In the genomic region with DNA sequence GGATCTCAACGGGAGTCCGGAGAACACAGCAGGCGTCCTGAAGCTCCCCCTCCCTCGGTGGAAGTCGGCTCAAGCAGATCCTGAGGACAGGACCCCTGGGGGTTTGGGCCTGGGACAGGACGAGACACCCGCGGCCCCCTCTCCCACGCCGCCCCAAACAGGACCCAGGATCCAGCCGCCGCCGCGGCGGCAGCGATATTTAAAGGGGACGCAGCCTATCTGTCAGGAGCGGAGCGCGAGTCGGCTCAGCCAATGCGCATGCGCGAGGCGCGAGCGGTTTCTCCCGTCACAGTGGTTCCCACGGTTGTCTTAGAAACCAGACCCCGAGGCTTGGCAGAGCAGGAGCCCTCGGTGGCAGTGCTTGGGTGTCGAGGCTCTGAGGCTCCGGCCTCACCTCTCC, we compare ENCODE assay signal across 8 cellular contexts.
DNase-seq lines count a peak whose midpoint lies in the region; ATAC-seq and TF ChIP-seq lines count a peak whose summit lies in the region.
"Not testable (repeated sequence)": the region's sequence is repeated elsewhere in the genome, so short reads cannot be mapped to it uniquely, and the experiment has no call there.

No MANE protein-coding gene starts in this region.

- not testable (repeated sequence) for H3K4me3 Mint-ChIP-seq in activated naive CD8-positive, alpha-beta T cell treated with anti-CD3 and anti-CD28 coated beads, Interleukin-2, amount 10 ng/mL, durations not matched to agents 7 days and 5 days

- not testable (repeated sequence) for H2BK20ac ChIP-seq in IMR-90 (ENCODE audit: low read depth, low read length)

- H3K14ac ChIP-seq in IMR-90 (replicated peaks; ENCODE audit: low read depth, low read length): not testable (repeated sequence)

- H3K9ac ChIP-seq in IMR-90 (ENCODE audit: low read depth, low read length): not testable (repeated sequence)

- H4K20me1 ChIP-seq in IMR-90 (ENCODE audit: insufficient read depth, low read length): not testable (repeated sequence)

- H3K23ac ChIP-seq in IMR-90 (ENCODE audit: low read depth, low read length): not testable (repeated sequence)

- not testable (repeated sequence) for H3K9me3 Mint-ChIP-seq in activated naive CD8-positive, alpha-beta T cell treated with anti-CD3 and anti-CD28 coated beads, Interleukin-2, amount 10 ng/mL, durations not matched to agents 7 days and 5 days

- not testable (repeated sequence) for H2BK120ac ChIP-seq in IMR-90 (ENCODE audit: low read depth, low read length)

- not testable (repeated sequence) for H3K4me2 ChIP-seq in IMR-90 (ENCODE audit: low read depth, low read length)

- not testable (repeated sequence) for H4K5ac ChIP-seq in IMR-90 (ENCODE audit: low read depth, low read length)

- not testable (repeated sequence) for TF ChIP-seq CTCF in IMR-90 (conservative IDR thresholded peaks at IDR 0.05; ENCODE audit: low read depth, low read length)

- not testable (repeated sequence) for DNase-seq in IMR-90; activated naive CD8-positive, alpha-beta T cell treated with anti-CD3 and anti-CD28 coated beads, Interleukin-2, amount 10 ng/mL, durations not matched to agents 7 days and 5 days; left lobe of liver (ENCODE audit: low spot score); stimulated activated naive CD8-positive, alpha-beta T cell treated with anti-CD3 and anti-CD28 coated beads, Interleukin-15, Interleukin-2, amounts not matched to agents 100 U/mL and 50 U/mL, for 24 hours

- BruUV-seq in IMR-90 (replicated peaks; lab: Mats Ljungman, UMichigan): not testable (repeated sequence)

- H3K27me3 Mint-ChIP-seq in activated naive CD8-positive, alpha-beta T cell treated with anti-CD3 and anti-CD28 coated beads, Interleukin-2, amount 10 ng/mL, durations not matched to agents 7 days and 5 days: not testable (repeated sequence)

- not testable (repeated sequence) for H3K4me3 ChIP-seq in IMR-90 (ENCODE audit: insufficient read depth, low read depth, low read length)

- dilution Hi-C loops in IMR-90 (cut with HindIII; ENCODE audit: low sequenced_read_pairs, unreplicated experiment): not testable (repeated sequence)

- not testable (repeated sequence) for H2AFZ ChIP-seq in IMR-90 (replicated peaks; ENCODE audit: low read length, poor library complexity)

- in situ Hi-C loops in IMR-90 (cut with MboI; ENCODE audit: low sequenced_read_pairs): not testable (repeated sequence)

- not testable (repeated sequence) for H3K36me3 Mint-ChIP-seq in activated naive CD8-positive, alpha-beta T cell treated with anti-CD3 and anti-CD28 coated beads, Interleukin-2, amount 10 ng/mL, durations not matched to agents 7 days and 5 days

- H3K56ac ChIP-seq in IMR-90 (ENCODE audit: extremely low read depth, insufficient read depth, low read length): not testable (repeated sequence)

- H3K27ac ChIP-seq in IMR-90 (ENCODE audit: insufficient read depth, low read length): not testable (repeated sequence)

- WGBS in IMR-90 (ENCODE audit: extremely low coverage in 2 of 2, insufficient read length in 1 of 2), 2 experiments: no CpG with 5 or more reads among the region's 33 CpGs

- TF ChIP-seq POLR2A in IMR-90 (IDR thresholded peaks at IDR 0.05; ENCODE audit: low read depth, low read length): not testable (repeated sequence)

- not testable (repeated sequence) for H4K91ac ChIP-seq in IMR-90 (ENCODE audit: insufficient read depth, low read depth, low read length)

- H3K9me1 ChIP-seq in IMR-90 (ENCODE audit: insufficient read depth, low read length): not testable (repeated sequence)

- H3K36me3 ChIP-seq in IMR-90 (ENCODE audit: control insufficient read depth, insufficient read depth, low read length): not testable (repeated sequence)

- peak; percentile 65 for ATAC-seq in GM18870 (IDR thresholded peaks at IDR 0.05; ENCODE audit: unreplicated experiment)
- ATAC-seq in GM21360 (IDR thresholded peaks at IDR 0.05; ENCODE audit: unreplicated experiment): peak; percentile 56
- peak; percentile 62 for ATAC-seq in HG02588 (IDR thresholded peaks at IDR 0.05; ENCODE audit: unreplicated experiment)
- ATAC-seq in HG03066 (IDR thresholded peaks at IDR 0.05; ENCODE audit: low read depth, unreplicated experiment): peak; percentile 75
- peak; percentile 63 for ATAC-seq in IMR-90 (ENCODE audit: low read depth)
- peak; percentile 65 for ATAC-seq in activated naive CD8-positive, alpha-beta T cell treated with anti-CD3 and anti-CD28 coated beads, Interleukin-2, amount 10 ng/mL, durations not matched to agents 7 days and 5 days (ENCODE audit: low read depth)
- peak; percentile 85 for ATAC-seq in left lobe of liver
- ATAC-seq in stimulated activated naive CD8-positive, alpha-beta T cell treated with anti-CD3 and anti-CD28 coated beads, Interleukin-15, Interleukin-2, amounts not matched to agents 100 U/mL and 50 U/mL, for 24 hours: peak; percentile 61

- TF ChIP-seq RAD21 in IMR-90 (IDR thresholded peaks at IDR 0.05; ENCODE audit: low read length): not testable (repeated sequence)

- not testable (repeated sequence) for H3K4me1 ChIP-seq in IMR-90 (ENCODE audit: control insufficient read depth, insufficient read depth, low read length)

- H3K27me3 ChIP-seq in IMR-90 (ENCODE audit: control insufficient read depth, insufficient read depth, low read length): not testable (repeated sequence)

- H3K4ac ChIP-seq in IMR-90 (ENCODE audit: low read depth, low read length): not testable (repeated sequence)

- not testable (repeated sequence) for H3K9me3 ChIP-seq in IMR-90 (ENCODE audit: control insufficient read depth, insufficient read depth, low read length)

- H2AK9ac ChIP-seq in IMR-90 (replicated peaks; ENCODE audit: low read depth, low read length, poor library complexity): not testable (repeated sequence)

- H2BK5ac ChIP-seq in IMR-90 (ENCODE audit: low read depth, low read length, poor library complexity, severe bottlenecking): not testable (repeated sequence)

- H2AK5ac ChIP-seq in IMR-90 (ENCODE audit: low read depth, low read length): not testable (repeated sequence)

- not testable (repeated sequence) for H3K4me1 Mint-ChIP-seq in activated naive CD8-positive, alpha-beta T cell treated with anti-CD3 and anti-CD28 coated beads, Interleukin-2, amount 10 ng/mL, durations not matched to agents 7 days and 5 days

- CTCF ChIA-PET in IMR-90 (lab: Yijun Ruan, JAX): not testable (repeated sequence)

- POLR2A ChIA-PET in IMR-90 (lab: Charles Lee; ENCODE audit: unreplicated experiment); activated naive CD8-positive, alpha-beta T cell treated with anti-CD3 and anti-CD28 coated beads, Interleukin-2, amount 10 ng/mL, durations not matched to agents 7 days and 5 days (lab: Charles Lee): not testable (repeated sequence)

- H4K8ac ChIP-seq in IMR-90 (ENCODE audit: low read depth in 2 of 2, low read length in 2 of 2): not testable (repeated sequence)

- H2BK15ac ChIP-seq in IMR-90 (ENCODE audit: low read depth, low read length): not testable (repeated sequence)

- H3K18ac ChIP-seq in IMR-90 (ENCODE audit: low read depth, low read length): not testable (repeated sequence)

- intact Hi-C loops in IMR-90 (cut with micrococcal nuclease): not testable (repeated sequence)

- not testable (repeated sequence) for H3K27ac Mint-ChIP-seq in activated naive CD8-positive, alpha-beta T cell treated with anti-CD3 and anti-CD28 coated beads, Interleukin-2, amount 10 ng/mL, durations not matched to agents 7 days and 5 days

- not testable (repeated sequence) for H3K79me1 ChIP-seq in IMR-90 (ENCODE audit: low read depth in 1 of 2, low read length in 2 of 2)
